Comparison of ENCODE assay signal across 26 cellular contexts in genomic region chr1:9167638-9168037, GRCh38. TPM values are rescaled to one million over a fixed set of nuclear protein-coding genes. Genes with fewer than 3 reads are reported as not detected.
DNase-seq lines count a peak whose midpoint lies in the region; ATAC-seq and TF ChIP-seq lines count a peak whose summit lies in the region.
"Had no signal": no experiment of that assay in that cellular context is flagged by ENCODE, and none has a peak within 500 bp of the region (broad histone marks: within the 10 kb centered on the region; RNA-seq: fewer than 3 reads in every experiment).

No MANE protein-coding gene starts in this region.

- DNase-seq in Calu3: no peak
- DNase-seq in caudate nucleus (lab: John Stamatoyannopoulos, UW): peak in 35 of 61 donors; percentile 11 to 86 (median 38)
- peak; percentile 62 for DNase-seq in putamen (ENCODE audit: low spot score)
- no peak for DNase-seq in SK-N-SH
- DNase-seq in H4 (ENCODE audit: low spot score): no peak
- DNase-seq: activated CD4-positive, alpha-beta memory T cell treated with anti-CD3 and anti-CD28 coated beads, Interleukin-2, amount 10 ng/mL, durations not matched to agents 7 days and 5 days; amygdala; brain microvascular endothelial cell; effector CD8-positive, alpha-beta T cell; NCI-H1092 treated with DMSO at 0.1 percent for 48 hours; NCI-H2029 treated with DMSO at 0.1 percent for 48 hours; Peyer's patch; right cardiac atrium; SIG-M5; stimulated activated CD4-positive, alpha-beta T cell treated with anti-CD3 and anti-CD28 coated beads, Interleukin-2, amount 100 ng/mL, for 24 hours; stimulated activated naive CD8-positive, alpha-beta T cell treated with anti-CD3 and anti-CD28 coated beads, Interleukin-15, amount 100 ng/mL, for 72 hours had no signal

- no peak for TF ChIP-seq EP300 in SK-N-SH (IDR thresholded peaks at IDR 0.05; ENCODE audit: borderline replicate concordance in 1 of 2, low read depth in 1 of 2, low read length in 1 of 2)

- H3K27ac Mint-ChIP-seq in Calu3 (ENCODE audit: unreplicated experiment): peak overlapping the region; percentile 19
- H3K27ac Mint-ChIP-seq: activated CD4-positive, alpha-beta memory T cell treated with anti-CD3 and anti-CD28 coated beads, Interleukin-2, amount 10 ng/mL, durations not matched to agents 7 days and 5 days; activated naive CD4-positive, alpha-beta T cell treated with anti-CD3 and anti-CD28 coated beads, Interleukin-2, amount 50 U/mL, for 24 hours; activated T-helper 17 cell treated with anti-CD3 and anti-CD28 coated beads, Interleukin-2, amount 50 U/mL, for 72 hours; T-helper 2 cell treated with Interferon-gamma antibody and Interleukin-4, amounts not matched to agents 5 μg/mL and 100 μg/mL, for 36 hours had no signal

- no peak overlapping the region for H3K27ac ChIP-seq in HEK293 (ENCODE audit: extremely low read depth, low read depth, low read length)
- no peak overlapping the region for H3K27ac ChIP-seq in caudate nucleus (ENCODE audit: low read depth, low read length)
- peak overlapping the region in 1 of 2 experiments; percentile 75; a peak in 1 of 4 replicates for H3K27ac ChIP-seq in SK-N-SH (ENCODE audit: low read depth in 2 of 2, low read length in 1 of 2)
- H3K27ac ChIP-seq: BLaER1, Peyer's patch, vagina had no signal

- peaks cover 96% of the 10 kb centered on the region for H4K20me1 ChIP-seq in SK-N-SH (ENCODE audit: insufficient read depth)

- intact Hi-C loops in Calu3 (cut with micrococcal nuclease; ENCODE audit: unreplicated experiment): no loop called here

- no peaks in the 10 kb centered on the region for H3K27me3 ChIP-seq in SK-N-SH (ENCODE audit: insufficient read depth)
- H3K27me3 ChIP-seq: BLaER1, brain microvascular endothelial cell, Peyer's patch, vagina had no signal

- no peak overlapping the region for H3K9ac ChIP-seq in SK-N-SH
- H3K9ac ChIP-seq: BLaER1 had no signal

- no peaks in the 10 kb centered on the region for H3K9me2 ChIP-seq in SK-N-SH

- peaks cover 13% of the 10 kb centered on the region for H3K36me3 Mint-ChIP-seq in Calu3 (ENCODE audit: insufficient read depth, unreplicated experiment)
- H3K36me3 Mint-ChIP-seq: activated naive CD4-positive, alpha-beta T cell treated with anti-CD3 and anti-CD28 coated beads, Interleukin-2, amount 50 U/mL, for 24 hours had no signal

- peaks cover 6 to 53% of the 10 kb centered on the region in 2 experiments; a peak in 2 of 3 replicates for H3K36me3 ChIP-seq in HEK293 (ENCODE audit: control insufficient read depth in 2 of 2, insufficient read depth in 1 of 2, low read length in 2 of 2)
- peaks cover 0 to 3% of the 10 kb centered on the region in 2 experiments for H3K36me3 ChIP-seq in SK-N-SH (replicated peaks in 1 of 2; ENCODE audit: control insufficient read depth in 1 of 2, insufficient read depth in 2 of 2, low read length in 1 of 2)
- H3K36me3 ChIP-seq: BLaER1, Peyer's patch, vagina had no signal

- WGBS in SK-N-SH (ENCODE audit: low lambda C conversion rate): 95% methylated on average over 2 of the region's 2 CpGs

- H3K4me3 ChIP-seq in HEK293 (ENCODE audit: low read depth, low read length): no peak overlapping the region
- no peak overlapping the region for H3K4me3 ChIP-seq in SK-N-SH (ENCODE audit: low read depth in 2 of 2, low read length in 1 of 2)
- H3K4me3 ChIP-seq: BLaER1, Peyer's patch, smooth muscle cell, vagina had no signal

- POLR2A ChIA-PET in HEK293 (lab: Yijun Ruan, JAX): no interaction called here
- POLR2A ChIA-PET in SK-N-SH (lab: Yijun Ruan, JAX): no interaction called here

- no peak overlapping the region for H3K4me2 ChIP-seq in SK-N-SH
- H3K4me2 ChIP-seq: BLaER1, smooth muscle cell had no signal

- H3K79me2 ChIP-seq in SK-N-SH (ENCODE audit: insufficient read depth): peaks cover 91% of the 10 kb centered on the region

- no peak overlapping the region for H3K4me3 Mint-ChIP-seq in Calu3 (ENCODE audit: low read depth, unreplicated experiment)
- H3K4me3 Mint-ChIP-seq: activated CD4-positive, alpha-beta memory T cell treated with anti-CD3 and anti-CD28 coated beads, Interleukin-2, amount 10 ng/mL, durations not matched to agents 7 days and 5 days; activated naive CD4-positive, alpha-beta T cell treated with anti-CD3 and anti-CD28 coated beads, Interleukin-2, amount 50 U/mL, for 24 hours; activated T-helper 17 cell treated with anti-CD3 and anti-CD28 coated beads, Interleukin-2, amount 50 U/mL, for 72 hours; stimulated activated naive CD8-positive, alpha-beta T cell treated with anti-CD3 and anti-CD28 coated beads, Interleukin-15, amount 100 ng/mL, for 72 hours; T-helper 2 cell treated with Interferon-gamma antibody and Interleukin-4, amounts not matched to agents 5 μg/mL and 100 μg/mL, for 36 hours had no signal

- H3K9me3 ChIP-seq in HEK293 (ENCODE audit: control insufficient read depth, insufficient read depth, low read depth, low read length) (no peaks in the 10 kb centered on the region), SK-N-SH (no peaks in the 10 kb centered on the region)
- H3K9me3 ChIP-seq: BLaER1, Peyer's patch, vagina had no signal

- H3F3A ChIP-seq in SK-N-SH (replicated peaks; ENCODE audit: insufficient read depth): peaks cover 27% of the 10 kb centered on the region

- no peaks in the 10 kb centered on the region for H3K27me3 Mint-ChIP-seq in Calu3 (ENCODE audit: unreplicated experiment)
- H3K27me3 Mint-ChIP-seq: activated CD4-positive, alpha-beta memory T cell treated with anti-CD3 and anti-CD28 coated beads, Interleukin-2, amount 10 ng/mL, durations not matched to agents 7 days and 5 days; activated naive CD4-positive, alpha-beta T cell treated with anti-CD3 and anti-CD28 coated beads, Interleukin-2, amount 50 U/mL, for 24 hours; activated T-helper 17 cell treated with anti-CD3 and anti-CD28 coated beads, Interleukin-2, amount 50 U/mL, for 72 hours; stimulated activated naive CD8-positive, alpha-beta T cell treated with anti-CD3 and anti-CD28 coated beads, Interleukin-15, amount 100 ng/mL, for 72 hours had no signal

- CTCF ChIA-PET in Calu3 (lab: Charles Lee) (no interaction called here), HEK293 (lab: Yijun Ruan, JAX) (interaction anchor here (0.6 kb wide), 2 partner anchors 281 to 294 kb away, joined by 3 to 4 read pairs; no protein-coding TSS in a partner anchor), SK-N-SH (lab: Yijun Ruan, JAX) (interaction anchor here (0.9 to 2.0 kb wide), 3 partner anchors 13 to 29 kb away, joined by 3 to 8 read pairs (median 4); no protein-coding TSS in a partner anchor)

- peaks cover 17% of the 10 kb centered on the region for H3K4me1 ChIP-seq in HEK293 (ENCODE audit: control insufficient read depth, insufficient read depth, low read length)
- H3K4me1 ChIP-seq in SK-N-SH (ENCODE audit: control insufficient read depth in 1 of 2, insufficient read depth in 2 of 2, low read depth in 1 of 2, low read length in 1 of 2): peaks cover 2 to 14% of the 10 kb centered on the region in 2 experiments; a peak in 3 of 4 replicates

- ATAC-seq in GM18520 (IDR thresholded peaks at IDR 0.05; ENCODE audit: unreplicated experiment): no peak
- ATAC-seq: activated T-helper 17 cell treated with anti-CD3 and anti-CD28 coated beads, Interleukin-2, amount 50 U/mL, for 72 hours; left lobe of liver; right cardiac atrium; stimulated activated naive CD8-positive, alpha-beta T cell treated with anti-CD3 and anti-CD28 coated beads, Interleukin-15, amount 100 ng/mL, for 72 hours had no signal

- no peak overlapping the region for H2AFZ ChIP-seq in SK-N-SH (ENCODE audit: low read depth)

- H3K9me3 Mint-ChIP-seq in Calu3 (ENCODE audit: low read depth, unreplicated experiment): no peaks in the 10 kb centered on the region
- H3K9me3 Mint-ChIP-seq: activated CD4-positive, alpha-beta memory T cell treated with anti-CD3 and anti-CD28 coated beads, Interleukin-2, amount 10 ng/mL, durations not matched to agents 7 days and 5 days; activated naive CD4-positive, alpha-beta T cell treated with anti-CD3 and anti-CD28 coated beads, Interleukin-2, amount 50 U/mL, for 24 hours; activated T-helper 17 cell treated with anti-CD3 and anti-CD28 coated beads, Interleukin-2, amount 50 U/mL, for 72 hours; stimulated activated naive CD8-positive, alpha-beta T cell treated with anti-CD3 and anti-CD28 coated beads, Interleukin-15, amount 100 ng/mL, for 72 hours; T-helper 2 cell treated with Interferon-gamma antibody and Interleukin-4, amounts not matched to agents 5 μg/mL and 100 μg/mL, for 36 hours had no signal

- TF ChIP-seq CTCF in Calu3 (IDR thresholded peaks at IDR 0.05; ENCODE audit: unreplicated experiment) (no peak), HEK293 (tag by site-specific recombination; IDR thresholded peaks at IDR 0.05) (no peak), SK-N-SH (IDR thresholded peaks at IDR 0.05) (no peak)

- no peak for TF ChIP-seq RAD21 in SK-N-SH (IDR thresholded peaks at IDR 0.05; ENCODE audit: low read length)

- peaks cover 27% of the 10 kb centered on the region for H3K4me1 Mint-ChIP-seq in Calu3 (ENCODE audit: low read depth, unreplicated experiment)
- H3K4me1 Mint-ChIP-seq: activated naive CD4-positive, alpha-beta T cell treated with anti-CD3 and anti-CD28 coated beads, Interleukin-2, amount 50 U/mL, for 24 hours had no signal

- no TSS peak for BruUV-seq in Calu3 (replicated peaks; lab: Mats Ljungman, UMichigan)

TF ChIP-seq in HEK293, 187 proteins besides CTCF, POLR2A, EP300 and RAD21 (continues in another document):
- TF ChIP-seq ZNF121 (tag by site-specific recombination; IDR thresholded peaks at IDR 0.05): no peak
- no peak for TF ChIP-seq ZNF776 (tag by site-specific recombination; IDR thresholded peaks at IDR 0.05; ENCODE audit: borderline replicate concordance)
- no peak for TF ChIP-seq ZNF654 (tag by site-specific recombination; IDR thresholded peaks at IDR 0.05; ENCODE audit: low read depth)

TF ChIP-seq in SK-N-SH, 30 proteins besides CTCF, POLR2A, EP300 and RAD21 (continues in another document):
- no peak for TF ChIP-seq GABPA (IDR thresholded peaks at IDR 0.05; ENCODE audit: low read depth)
- TF ChIP-seq MAX (IDR thresholded peaks at IDR 0.05; ENCODE audit: low read depth): no peak
- no peak for TF ChIP-seq PBX3 (IDR thresholded peaks at IDR 0.05)

RNA-seq across cellular contexts. Expression of gene GPR157, which starts 38.7 kb away (rescaled TPM):
- total RNA-seq in Calu3 (2022): 5.4 and 12.5 TPM in 2 replicates
- polyA plus RNA-seq in SK-N-SH (2012; rRNA removed): 1.8 and 2.1 TPM in 2 replicates
- polyA plus RNA-seq in SK-N-SH (2012; cell fraction: cytosol; rRNA removed): 1.1 and 1.4 TPM in 2 replicates
- 4.3 and 5.7 TPM in 2 replicates for polyA plus RNA-seq in SK-N-SH (2012; cell fraction: nucleus; rRNA removed)
- 1.9 TPM in 2 replicates for total RNA-seq in H4 (2014; rRNA removed; shearing (Covaris generic))
- polyA plus RNA-seq: neural cell had no signal

Comparison
In these comparisons a context has a peak if more than half of its experiments do, and no peak if none do; other contexts are left out.
1. DNase-seq: peak in caudate nucleus (35 of 61) and putamen (single experiment); none in Calu3 (single experiment), SK-N-SH (single experiment) and H4 (single experiment).